Comparison of ENCODE assay signal across 8 cellular contexts in genomic region chr6:150600302-150601017, GRCh38. TPM values are rescaled to one million over a fixed set of nuclear protein-coding genes. Genes with fewer than 3 reads are reported as not detected.
DNase-seq lines count a peak whose midpoint lies in the region; ATAC-seq and TF ChIP-seq lines count a peak whose summit lies in the region.

No MANE protein-coding gene starts in this region.

- H3K9ac ChIP-seq in muscle layer of colon (ENCODE audit: low read length), result no peak overlapping the region

- peak; percentile 64 for TF ChIP-seq CTCF in epithelial cell of proximal tubule (conservative IDR thresholded peaks at IDR 0.05; ENCODE audit: low read depth, low read length)

- H3K4me3 Mint-ChIP-seq in stimulated activated naive B cell treated with anti-CD40 and anti-IgM and Interleukin-4, amounts not matched to agents 10 μg/mL and 1 μg/mL and 100 μg/mL, for 72 hours, result peak overlapping the region; percentile 96 to 100

- no peaks in the 10 kb centered on the region for H3K27me3 ChIP-seq in muscle layer of colon (ENCODE audit: control insufficient read depth in 1 of 2, insufficient read depth in 2 of 2, low read length in 2 of 2)

- peaks cover 42 to 63% of the 10 kb centered on the region in 2 donors for H3K4me1 Mint-ChIP-seq in stimulated activated naive B cell treated with anti-CD40 and anti-IgM and Interleukin-4, amounts not matched to agents 10 μg/mL and 1 μg/mL and 100 μg/mL, for 72 hours

- peak overlapping the region; percentile 86 for H3K4me3 ChIP-seq in epithelial cell of proximal tubule (ENCODE audit: low read depth, low read length)
- peak overlapping the region; percentile 58 to 79 for H3K4me3 ChIP-seq in muscle layer of colon (ENCODE audit: low read depth in 1 of 2, low read length in 2 of 2)

- H3K36me3 ChIP-seq in muscle layer of colon (ENCODE audit: insufficient read depth, low read length), result no peaks in the 10 kb centered on the region

- ATAC-seq in GM18909 (IDR thresholded peaks at IDR 0.05; ENCODE audit: poor library complexity, unreplicated experiment) (peak; percentile 73), HG03159 (IDR thresholded peaks at IDR 0.05; ENCODE audit: unreplicated experiment) (peak; percentile 75)
- ATAC-seq in stimulated activated naive B cell treated with anti-CD40 and anti-IgM and Interleukin-4, amounts not matched to agents 10 μg/mL and 1 μg/mL and 100 μg/mL, for 72 hours (replicated peaks), result peak; percentile 77 to 83

- H3K36me3 Mint-ChIP-seq in stimulated activated naive B cell treated with anti-CD40 and anti-IgM and Interleukin-4, amounts not matched to agents 10 μg/mL and 1 μg/mL and 100 μg/mL, for 72 hours, result peaks cover 4 to 13% of the 10 kb centered on the region in 2 donors

- peak overlapping the region; percentile 91 for H3K27ac ChIP-seq in muscle layer of colon (ENCODE audit: low read depth, low read length)

- H3K27ac Mint-ChIP-seq in stimulated activated naive B cell treated with anti-CD40 and anti-IgM and Interleukin-4, amounts not matched to agents 10 μg/mL and 1 μg/mL and 100 μg/mL, for 72 hours, result peak overlapping the region; percentile 99

- no peaks in the 10 kb centered on the region for H3K4me1 ChIP-seq in muscle layer of colon (ENCODE audit: insufficient read depth, low read length)

- DNase-seq in Ammon's horn (ENCODE audit: low spot score) (peak; percentile 52), NCI-H524 treated with DMSO at 0.1 percent for 48 hours (lab: John Stamatoyannopoulos, UW) (peak; percentile 72), activated T-cell treated with anti-CD3 and anti-CD28 coated beads for 1 hour (ENCODE audit: low read depth) (peak; percentile 16), epithelial cell of proximal tubule (ENCODE audit: low read depth) (peak; percentile 36)
- peak; percentile 84 for DNase-seq in stimulated activated naive B cell treated with anti-CD40 and anti-IgM and Interleukin-4, amounts not matched to agents 10 μg/mL and 1 μg/mL and 100 μg/mL, for 72 hours

- no peaks in the 10 kb centered on the region for H3K27me3 Mint-ChIP-seq in stimulated activated naive B cell treated with anti-CD40 and anti-IgM and Interleukin-4, amounts not matched to agents 10 μg/mL and 1 μg/mL and 100 μg/mL, for 72 hours

- H3K9me3 Mint-ChIP-seq in stimulated activated naive B cell treated with anti-CD40 and anti-IgM and Interleukin-4, amounts not matched to agents 10 μg/mL and 1 μg/mL and 100 μg/mL, for 72 hours, result no peaks in the 10 kb centered on the region

- no peaks in the 10 kb centered on the region for H3K9me3 ChIP-seq in muscle layer of colon (ENCODE audit: low read length)

RNA-seq across cellular contexts. Expression of gene PLEKHG1, which starts 0.8 kb away (rescaled TPM):
- total RNA-seq in epithelial cell of proximal tubule, result 3.8 and 12.1 TPM in 2 replicates

Comparison
In these comparisons a context has a peak if more than half of its experiments do, and no peak if none do; other contexts are left out.
1. Peak in every context shown above with its lines: DNase-seq, ATAC-seq, H3K4me3 ChIP-seq and H3K27ac ChIP-seq.
2. DNase-seq: peak in every context shown above with its lines; median percentile 84 in stimulated activated naive B cell treated with anti-CD40 and anti-IgM and Interleukin-4, amounts not matched to agents 10 μg/mL and 1 μg/mL and 100 μg/mL, for 72 hours; 72 in NCI-H524 treated with DMSO at 0.1 percent for 48 hours; 52 in Ammon's horn; 36 in epithelial cell of proximal tubule; 16 in activated T-cell treated with anti-CD3 and anti-CD28 coated beads for 1 hour.